Comparison of ENCODE assay signal across 11 cellular contexts in genomic region chr1:33541966-33542365, GRCh38.
"Had no signal": no experiment of that assay in that cellular context is flagged by ENCODE, and none has a peak within 500 bp of the region (broad histone marks: within the 10 kb centered on the region; RNA-seq: fewer than 3 reads in every experiment).

No MANE protein-coding gene starts in this region.

- H3K36me3 ChIP-seq: HAP-1 had no signal

- H3K9me3 Mint-ChIP-seq: GM23338, H9, HFFc6 had no signal

- H3K9ac ChIP-seq: GM23248 had no signal

- DNase-seq: GM23248, GOT3, H7, H9, HCEC 1CT, HFFc6 had no signal

- H3K27ac ChIP-seq: GM23248 had no signal

- H3K4me1 ChIP-seq: HAP-1 had no signal

- ATAC-seq: GM23338, HCT116 had no signal

- H3K27ac Mint-ChIP-seq: GM23338, H9, HFFc6 had no signal

- H3K4me1 Mint-ChIP-seq: GM23338, H9 had no signal

- FAIRE-seq: H1, H54 had no signal

- H3K4me2 ChIP-seq: GM23338 had no signal

- H3K4me3 Mint-ChIP-seq: GM23338, H9, HFFc6 had no signal

- H2AFZ ChIP-seq: GM23248, GM23338 had no signal

- H3K9me3 ChIP-seq: HAP-1 had no signal

- H3K4me3 ChIP-seq: GM23248, GM23338, HAP-1 had no signal
